ENCODE assay signal across 19 cellular contexts in the genomic region with DNA sequence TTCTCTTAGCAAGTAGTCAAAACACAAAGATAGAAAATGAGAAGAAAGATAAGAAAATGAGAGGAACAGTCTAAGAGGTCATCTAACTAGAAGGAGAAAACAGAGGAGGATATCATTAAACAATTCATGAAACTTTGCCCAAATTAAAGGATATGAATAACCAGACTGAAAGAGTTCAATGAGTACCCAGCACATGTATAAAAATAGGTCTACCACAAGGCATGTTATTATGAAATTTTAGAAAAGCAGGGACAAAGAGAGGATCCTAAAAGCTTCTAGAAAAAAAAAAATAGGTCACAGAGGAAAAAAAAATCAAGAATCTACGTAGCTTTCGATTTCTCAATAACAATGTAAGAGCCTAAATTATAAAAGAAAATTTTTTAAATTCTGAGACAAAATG.
"Had no signal": no experiment of that assay in that cellular context is flagged by ENCODE, and none has a peak within 500 bp of the region (broad histone marks: within the 10 kb centered on the region; RNA-seq: fewer than 3 reads in every experiment).

No MANE protein-coding gene starts in this region.

- H3K36me3 Mint-ChIP-seq: activated naive CD4-positive, alpha-beta T cell treated with anti-CD3 and anti-CD28 coated beads, Interleukin-2, amount 10 ng/mL, durations not matched to agents 7 days and 5 days; memory B cell; natural killer cell; stimulated activated naive B cell treated with anti-CD40 and anti-IgM and Interleukin-4, amounts not matched to agents 10 μg/mL and 1 μg/mL and 100 μg/mL, for 72 hours had no signal

- H3K9me3 ChIP-seq: left lung, neutrophil, right atrium auricular region, transverse colon had no signal

- H3K4me3 Mint-ChIP-seq: activated naive CD4-positive, alpha-beta T cell treated with anti-CD3 and anti-CD28 coated beads, Interleukin-2, amount 10 ng/mL, durations not matched to agents 7 days and 5 days; memory B cell; natural killer cell; stimulated activated naive B cell treated with anti-CD40 and anti-IgM and Interleukin-4, amounts not matched to agents 10 μg/mL and 1 μg/mL and 100 μg/mL, for 72 hours had no signal

- ATAC-seq: left lung; natural killer cell; stimulated activated naive B cell treated with anti-CD40 and anti-IgM and Interleukin-4, amounts not matched to agents 10 μg/mL and 1 μg/mL and 100 μg/mL, for 72 hours had no signal

- H3K4me1 Mint-ChIP-seq: activated naive CD4-positive, alpha-beta T cell treated with anti-CD3 and anti-CD28 coated beads, Interleukin-2, amount 10 ng/mL, durations not matched to agents 7 days and 5 days; memory B cell; natural killer cell; stimulated activated naive B cell treated with anti-CD40 and anti-IgM and Interleukin-4, amounts not matched to agents 10 μg/mL and 1 μg/mL and 100 μg/mL, for 72 hours had no signal

- H3K27me3 ChIP-seq: cardiac muscle cell, hepatocyte, left lung, neutrophil, right atrium auricular region, transverse colon had no signal

- H3K9ac ChIP-seq: parathyroid adenoma had no signal

- DNase-seq: activated CD4-positive, alpha-beta T cell treated with anti-CD3 and anti-CD28 coated beads, Interleukin-2, amount 50 U/mL, for 48 hours; activated naive CD4-positive, alpha-beta T cell treated with anti-CD3 and anti-CD28 coated beads, Interleukin-2, amount 10 ng/mL, durations not matched to agents 7 days and 5 days; cortex of kidney; effector CD8-positive, alpha-beta T cell; islet precursor cell; left lung; natural killer cell; stimulated activated CD4-positive, alpha-beta T cell treated with anti-CD3 and anti-CD28 coated beads, Interleukin-15, amount 100 ng/mL, for 24 hours; stimulated activated CD4-positive, alpha-beta T cell treated with anti-CD3 and anti-CD28 coated beads, Interleukin-4, amount 100 ng/mL, for 1 hour; stimulated activated naive B cell treated with anti-CD40 and anti-IgM and Interleukin-4, amounts not matched to agents 10 μg/mL and 1 μg/mL and 100 μg/mL, for 72 hours; transverse colon had no signal

- H3K4me3 ChIP-seq: cardiac muscle cell, hepatocyte, left lung, right atrium auricular region, skin epidermis, transverse colon had no signal

- H3K4me1 ChIP-seq: right atrium auricular region, transverse colon had no signal

- H3K27me3 Mint-ChIP-seq: activated naive CD4-positive, alpha-beta T cell treated with anti-CD3 and anti-CD28 coated beads, Interleukin-2, amount 10 ng/mL, durations not matched to agents 7 days and 5 days; memory B cell had no signal

- H3K27ac Mint-ChIP-seq: activated naive CD4-positive, alpha-beta T cell treated with anti-CD3 and anti-CD28 coated beads, Interleukin-2, amount 10 ng/mL, durations not matched to agents 7 days and 5 days; memory B cell; natural killer cell; stimulated activated naive B cell treated with anti-CD40 and anti-IgM and Interleukin-4, amounts not matched to agents 10 μg/mL and 1 μg/mL and 100 μg/mL, for 72 hours had no signal

- H3K27ac ChIP-seq: cardiac muscle cell, hepatocyte, parathyroid adenoma, skin epidermis, transverse colon, VCaP had no signal

- H3K9me3 Mint-ChIP-seq: activated naive CD4-positive, alpha-beta T cell treated with anti-CD3 and anti-CD28 coated beads, Interleukin-2, amount 10 ng/mL, durations not matched to agents 7 days and 5 days; memory B cell; stimulated activated naive B cell treated with anti-CD40 and anti-IgM and Interleukin-4, amounts not matched to agents 10 μg/mL and 1 μg/mL and 100 μg/mL, for 72 hours had no signal
